ENCODE assay signal across 34 cellular contexts in genomic region chr12:29564925-29565324, GRCh38.
"Had no signal": no experiment of that assay in that cellular context is flagged by ENCODE, and none has a peak within 500 bp of the region (broad histone marks: within the 10 kb centered on the region; RNA-seq: fewer than 3 reads in every experiment).

No MANE protein-coding gene starts in this region.

- H3K4me3 Mint-ChIP-seq: activated CD4-positive, alpha-beta T cell treated with anti-CD3 and anti-CD28 coated beads, Interleukin-2, amount 10 ng/mL, durations not matched to agents 24 days and 14 days; activated CD8-positive, alpha-beta T cell treated with anti-CD3 and anti-CD28 coated beads for 36 hours; activated naive CD8-positive, alpha-beta T cell treated with anti-CD3 and anti-CD28 coated beads for 36 hours; activated T-cell treated with anti-CD3 and anti-CD28 coated beads, Interleukin-2, amount 50 U/mL, for 72 hours; activated T-helper 17 cell treated with anti-CD3 and anti-CD28 coated beads, Interleukin-2, amount 50 U/mL, for 72 hours had no signal

- H3K36me3 Mint-ChIP-seq: activated naive CD8-positive, alpha-beta T cell treated with anti-CD3 and anti-CD28 coated beads for 36 hours had no signal

- DNase-seq: activated CD4-positive, alpha-beta T cell treated with anti-CD3 and anti-CD28 coated beads, Interleukin-2, amount 10 ng/mL, durations not matched to agents 24 days and 14 days; activated CD4-positive, alpha-beta T cell treated with anti-CD3 and anti-CD28 coated beads, Interleukin-2, amount 50 U/mL, for 4 hours; activated CD8-positive, alpha-beta T cell treated with anti-CD3 and anti-CD28 coated beads for 36 hours; activated effector memory CD4-positive, alpha-beta T cell treated with anti-CD3 and anti-CD28 coated beads, Interleukin-2, amount 50 U/mL, for 16 hours; activated naive CD4-positive, alpha-beta T cell; activated naive CD4-positive, alpha-beta T cell treated with anti-CD3 and anti-CD28 coated beads, Interleukin-2, amount 50 U/mL, for 16 hours; activated naive CD8-positive, alpha-beta T cell treated with anti-CD3 and anti-CD28 coated beads for 36 hours; activated T-cell treated with anti-CD3 and anti-CD28 coated beads, Interleukin-2, amount 50 U/mL, for 1 hour; activated T-cell treated with anti-CD3 and anti-CD28 coated beads, Interleukin-2, amount 50 U/mL, for 72 hours; amniotic stem cell; aorta; brain microvascular endothelial cell; Kasumi-1; KG1; MG63; NCI-H1048; NCI-H1105 treated with DMSO at 0.1 percent for 48 hours; NCI-H1436; NCI-H1694; NCI-H1930; NCI-H2081 treated with DMSO at 0.1 percent for 48 hours; NCI-H226; NCI-H446 treated with DMSO at 0.1 percent for 48 hours; NCI-H524; NCI-H69; NK-92 treated with Interleukin-12 subunit alpha and Interleukin-12 subunit beta, amount 100 ng/mL, for 24 hours; PC-9; SW 1271; T-helper 1 cell; T-helper 2 cell; T-helper 9 cell had no signal

- H3K27me3 ChIP-seq: brain microvascular endothelial cell, MG63 had no signal

- H3K27ac ChIP-seq: brain microvascular endothelial cell, PC-9, RWPE1 had no signal

- H3K4me3 ChIP-seq: MG63, PC-9 had no signal

- ATAC-seq: activated CD8-positive, alpha-beta T cell treated with anti-CD3 and anti-CD28 coated beads for 36 hours; activated T-cell treated with anti-CD3 and anti-CD28 coated beads, Interleukin-2, amount 50 U/mL, for 72 hours; activated T-helper 17 cell treated with anti-CD3 and anti-CD28 coated beads, Interleukin-2, amount 50 U/mL, for 72 hours; Right ventricle myocardium inferior had no signal

- H3K27ac Mint-ChIP-seq: activated CD4-positive, alpha-beta T cell treated with anti-CD3 and anti-CD28 coated beads, Interleukin-2, amount 10 ng/mL, durations not matched to agents 24 days and 14 days; activated CD8-positive, alpha-beta T cell treated with anti-CD3 and anti-CD28 coated beads for 36 hours; activated naive CD8-positive, alpha-beta T cell treated with anti-CD3 and anti-CD28 coated beads for 36 hours; activated T-cell treated with anti-CD3 and anti-CD28 coated beads, Interleukin-2, amount 50 U/mL, for 72 hours; activated T-helper 17 cell treated with anti-CD3 and anti-CD28 coated beads, Interleukin-2, amount 50 U/mL, for 72 hours had no signal

- H3K4me1 Mint-ChIP-seq: activated T-helper 17 cell treated with anti-CD3 and anti-CD28 coated beads, Interleukin-2, amount 50 U/mL, for 72 hours had no signal

- H3K9me3 Mint-ChIP-seq: activated CD4-positive, alpha-beta T cell treated with anti-CD3 and anti-CD28 coated beads, Interleukin-2, amount 10 ng/mL, durations not matched to agents 24 days and 14 days; activated CD8-positive, alpha-beta T cell treated with anti-CD3 and anti-CD28 coated beads for 36 hours; activated naive CD8-positive, alpha-beta T cell treated with anti-CD3 and anti-CD28 coated beads for 36 hours; activated T-cell treated with anti-CD3 and anti-CD28 coated beads, Interleukin-2, amount 50 U/mL, for 72 hours; activated T-helper 17 cell treated with anti-CD3 and anti-CD28 coated beads, Interleukin-2, amount 50 U/mL, for 72 hours had no signal

- H3K36me3 ChIP-seq: brain microvascular endothelial cell, MG63 had no signal
